ENCODE assay signal across 12 cellular contexts in genomic region chr12:92696240-92696639, GRCh38. TPM values are rescaled to one million over a fixed set of nuclear protein-coding genes. Genes with fewer than 3 reads are reported as not detected.
DNase-seq lines count a peak whose midpoint lies in the region; ATAC-seq, FAIRE-seq and TF ChIP-seq lines count a peak whose summit lies in the region.
"Had no signal": no experiment of that assay in that cellular context is flagged by ENCODE, and none has a peak within 500 bp of the region (broad histone marks: within the 10 kb centered on the region; RNA-seq: fewer than 3 reads in every experiment).

No MANE protein-coding gene starts in this region.

- no peaks in the 10 kb centered on the region; the same call in 1 of the 2 replicates for H3K4me1 ChIP-seq in GM23248 (ENCODE audit: insufficient read depth)

- H3K4me3 ChIP-seq in GM23248 (no peak overlapping the region), foreskin fibroblast (ENCODE audit: low read depth in 1 of 2, low read length in 2 of 2) (no peak overlapping the region), skeletal muscle cell (ENCODE audit: low read depth, low read length) (no peak overlapping the region)

- no peaks in the 10 kb centered on the region for H3F3A ChIP-seq in GM23248 (ENCODE audit: insufficient read depth)

- ATAC-seq in GM19351 (IDR thresholded peaks at IDR 0.05; ENCODE audit: unreplicated experiment) (no peak), GM18502 (IDR thresholded peaks at IDR 0.05; ENCODE audit: poor library complexity, unreplicated experiment) (no peak), HG03159 (IDR thresholded peaks at IDR 0.05; ENCODE audit: unreplicated experiment) (no peak)
- ATAC-seq: naive thymus-derived CD4-positive, alpha-beta T cell; stimulated activated effector memory CD8-positive, alpha-beta T cell treated with anti-CD3 and anti-CD28 coated beads, Interleukin-12 subunit alpha, Interleukin-12 subunit beta, amount 100 ng/mL, for 72 hours had no signal

- H3K9ac ChIP-seq in GM23248 = no peak overlapping the region

- peak overlapping the region; percentile 57; the same call in 1 of the 2 replicates for H2AFZ ChIP-seq in GM23248

- H3K27ac ChIP-seq in GM23248 = no peak overlapping the region

- TF ChIP-seq CTCF in foreskin fibroblast (IDR thresholded peaks at IDR 0.05; ENCODE audit: low read depth, low read length) = no peak

- H3K27me3 ChIP-seq in GM23248 (replicated peaks; ENCODE audit: insufficient read depth) = no peaks in the 10 kb centered on the region

- H3K9me3 ChIP-seq in GM23248 (ENCODE audit: low read depth) = no peaks in the 10 kb centered on the region

- no peaks in the 10 kb centered on the region for H3K9me2 ChIP-seq in GM23248 (ENCODE audit: insufficient read depth)

- in situ Hi-C loops in GM23248 (cut with MboI) = no loop called here

- DNase-seq in GM23248 (peak; percentile 62), RPMI7951 (ENCODE audit: low read depth) (peak; percentile 55), foreskin fibroblast (peak; percentile 53 to 81), skeletal muscle cell (ENCODE audit: low read depth) (peak; percentile 45), frontal cortex (ENCODE audit: low spot score in 2 of 2) (no peak)
- DNase-seq: naive thymus-derived CD4-positive, alpha-beta T cell; NCI-H2107 had no signal

- no peak for FAIRE-seq in frontal cortex (lab: Jason Lieb, UNC)
- FAIRE-seq: endometrium had no signal

- no peak overlapping the region for H3K4me2 ChIP-seq in GM23248 (ENCODE audit: unreplicated experiment)

- H3K36me3 ChIP-seq in GM23248 (ENCODE audit: low read depth) = no peaks in the 10 kb centered on the region

- H3K79me2 ChIP-seq in GM23248 (ENCODE audit: insufficient read depth) = no peaks in the 10 kb centered on the region

- H4K20me1 ChIP-seq in GM23248 (ENCODE audit: insufficient read depth) = no peaks in the 10 kb centered on the region

RNA-seq across cellular contexts. Expression of gene PLEKHG7, which starts 6.5 kb away (rescaled TPM):
- not detected in 2 replicates for total RNA-seq in GM23248 (2014; rRNA removed; shearing (Covaris generic))
- not detected in 2 replicates for polyA plus RNA-seq in GM23248 (2016; fragmentation: Nextera tagmentation; extraction: Ambion mirVana)
- total RNA-seq in RPMI7951 (2014; rRNA removed; shearing (Covaris generic)) = not detected in 2 replicates
- not detected for total RNA-seq in frontal cortex
- polyA plus RNA-seq: naive thymus-derived CD4-positive, alpha-beta T cell had no signal

Comparison
In these comparisons a context has a peak if more than half of its experiments do, and no peak if none do; other contexts are left out.
1. DNase-seq: peak in GM23248 (single experiment), RPMI7951 (single experiment), foreskin fibroblast (2 of 2) and skeletal muscle cell (single experiment); none in frontal cortex (0 of 2).